9 cellular contexts compared by ENCODE assay signal in the genomic region with DNA sequence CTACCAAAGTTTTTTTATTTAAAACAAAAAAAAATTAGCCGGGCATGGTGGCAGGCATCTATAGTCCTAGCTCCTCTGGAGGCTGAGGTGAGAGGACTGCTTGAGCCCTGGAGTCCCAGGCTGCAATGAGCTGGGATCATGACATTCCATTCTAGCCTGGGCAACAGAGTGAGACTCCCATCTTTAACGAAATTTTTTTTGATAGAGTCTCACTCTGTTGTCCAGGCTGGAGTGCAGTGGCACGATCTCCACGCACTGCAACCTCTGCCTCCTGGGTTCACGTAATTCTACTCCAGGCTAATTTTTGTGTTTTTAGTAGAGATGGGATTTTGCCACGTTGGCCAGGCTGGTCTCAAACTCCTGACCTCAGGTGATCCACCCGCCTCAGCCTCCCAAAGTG. TPM values are rescaled to one million over a fixed set of nuclear protein-coding genes. Genes with fewer than 3 reads are reported as not detected.
A peak's percentile ranks its signal among the peaks of the same experiment; 100 is the strongest.
DNase-seq lines count a peak whose midpoint lies in the region; ATAC-seq, FAIRE-seq and TF ChIP-seq lines count a peak whose summit lies in the region.
"Not testable (repeated sequence)": the region's sequence is repeated elsewhere in the genome, so short reads cannot be mapped to it uniquely, and the experiment has no call there.
"Had no signal": no experiment of that assay in that cellular context is flagged by ENCODE, and none has a peak within 500 bp of the region (broad histone marks: within the 10 kb centered on the region; RNA-seq: fewer than 3 reads in every experiment).

No MANE protein-coding gene starts in this region.

- H3K4me1 Mint-ChIP-seq in CD4-positive, CD25-positive, alpha-beta regulatory T cell: peaks cover 0 to 32% (median 12%) of the 10 kb centered on the region in 4 donors
- H3K4me1 Mint-ChIP-seq in GM23338: peaks cover 60% of the 10 kb centered on the region
- peaks cover 76% of the 10 kb centered on the region for H3K4me1 Mint-ChIP-seq in WTC11

- not testable (repeated sequence) for TF ChIP-seq CTCF in GM23338 (conservative IDR thresholded peaks at IDR 0.05; ENCODE audit: low read depth in 2 of 2); WTC11 (IDR thresholded peaks at IDR 0.05); body of pancreas (IDR thresholded peaks at IDR 0.05); H1 (IDR thresholded peaks at IDR 0.05; ENCODE audit: control extremely low read depth in 1 of 3, insufficient read depth in 1 of 3, low read depth in 1 of 3, low read length in 3 of 3); prostate gland (IDR thresholded peaks at IDR 0.05)

- H3K14ac ChIP-seq in H1 (ENCODE audit: insufficient read length): not testable (repeated sequence)

- ATAC-seq in CD4-positive, CD25-positive, alpha-beta regulatory T cell (ENCODE audit: low read depth in 2 of 2); GM23338; WTC11; body of pancreas: not testable (repeated sequence)

- not testable (repeated sequence) for H4K5ac ChIP-seq in H1 (ENCODE audit: insufficient read length, low read depth, low read length); mesendoderm (ENCODE audit: low read length)

- not testable (repeated sequence) for TF ChIP-seq EP300 in H1 (IDR thresholded peaks at IDR 0.05; ENCODE audit: borderline replicate concordance in 1 of 2, low read depth in 2 of 2, low read length in 2 of 2)

- peaks cover 16% of the 10 kb centered on the region for H3K4me1 ChIP-seq in CD4-positive, CD25-positive, alpha-beta regulatory T cell (ENCODE audit: control insufficient read depth, insufficient read depth, low read length, poor library complexity, severe bottlenecking)
- H3K4me1 ChIP-seq in GM23338 (ENCODE audit: insufficient read depth) (peaks cover 52% of the 10 kb centered on the region), body of pancreas (peaks cover 82% of the 10 kb centered on the region), H1 (replicated peaks in 1 of 4; ENCODE audit: control insufficient read depth in 3 of 4, insufficient read depth in 4 of 4, low read length in 3 of 4) (peaks cover 6 to 34% (median 23%) of the 10 kb centered on the region in 4 experiments), prostate gland (replicated peaks) (peaks cover 15% of the 10 kb centered on the region)
- not testable (repeated sequence) for H3K4me1 ChIP-seq in mesendoderm (ENCODE audit: control insufficient read depth, low read depth, low read length)

- FAIRE-seq in H1 (lab: Jason Lieb, UNC): not testable (repeated sequence)

- intact Hi-C loops in body of pancreas (cut with DNase I); prostate gland (cut with DNase I): not testable (repeated sequence)

- not testable (repeated sequence) for H3K27ac Mint-ChIP-seq in CD4-positive, CD25-positive, alpha-beta regulatory T cell; GM23338; WTC11

- CTCF ChIA-PET in WTC11 (lab: Charles Lee): interaction anchor here (1.0 kb wide), 1 partner anchor 205 kb away, joined by 3 read pairs; no protein-coding TSS in a partner anchor
- CTCF ChIA-PET in H1 (lab: Charles Lee; ENCODE audit: partially characterized antibody): interaction anchor here (2.9 kb wide), 1 partner anchor 49 kb away, joined by 11 read pairs; no protein-coding TSS in a partner anchor

- H3K4ac ChIP-seq in H1 (replicated peaks; ENCODE audit: insufficient read length, low read depth, low read length): not testable (repeated sequence)
- H3K4ac ChIP-seq in mesendoderm (ENCODE audit: low read depth, low read length): peak overlapping the region; percentile 29

- peaks cover 18% of the 10 kb centered on the region for H3K27me3 Mint-ChIP-seq in CD4-positive, CD25-positive, alpha-beta regulatory T cell
- H3K27me3 Mint-ChIP-seq in GM23338 (ENCODE audit: insufficient read depth, low read depth, poor library complexity): peaks cover 29% of the 10 kb centered on the region
- H3K27me3 Mint-ChIP-seq in WTC11 (ENCODE audit: low read depth): not testable (repeated sequence)

- H3K36me3 ChIP-seq in CD4-positive, CD25-positive, alpha-beta regulatory T cell (ENCODE audit: control insufficient read depth, insufficient read depth, low read length); GM23338 (ENCODE audit: insufficient read depth); body of pancreas (replicated peaks in 1 of 2; ENCODE audit: insufficient read depth in 1 of 2, low read depth in 2 of 2); H1 (ENCODE audit: control insufficient read depth in 2 of 4, insufficient read depth in 4 of 4, low read length in 3 of 4); mesendoderm (ENCODE audit: control insufficient read depth, insufficient read depth, low read length); prostate gland: not testable (repeated sequence)

- H3K36me3 Mint-ChIP-seq in CD4-positive, CD25-positive, alpha-beta regulatory T cell; GM23338 (ENCODE audit: low read depth); WTC11: not testable (repeated sequence)

- not testable (repeated sequence) for H2BK5ac ChIP-seq in H1 (ENCODE audit: low read depth, low read length); mesendoderm (ENCODE audit: low read length)

- not testable (repeated sequence) for H3K9me3 ChIP-seq in CD4-positive, CD25-positive, alpha-beta regulatory T cell (ENCODE audit: control insufficient read depth in 2 of 2, low read length in 2 of 2); body of pancreas; H1 (ENCODE audit: insufficient read depth in 2 of 2, low read depth in 1 of 2, low read length in 1 of 2); prostate gland

- H3K23ac ChIP-seq in H1 (ENCODE audit: insufficient read length); mesendoderm (ENCODE audit: low read length): not testable (repeated sequence)

- H3K79me2 ChIP-seq in GM23338 (replicated peaks; ENCODE audit: insufficient read depth) (peaks cover 28% of the 10 kb centered on the region), H1 (ENCODE audit: control insufficient read depth in 1 of 2, insufficient read depth in 2 of 2, low read length in 2 of 2) (peaks cover 8 to 28% of the 10 kb centered on the region in 2 experiments; a peak in 3 of 4 replicates), mesendoderm (ENCODE audit: control insufficient read depth, insufficient read depth, low read length) (peaks cover 28% of the 10 kb centered on the region)

- not testable (repeated sequence) for H3K18ac ChIP-seq in H1 (ENCODE audit: extremely low read depth, low read length); mesendoderm (ENCODE audit: low read length)

- H3K79me1 ChIP-seq in H1 (ENCODE audit: low read depth, low read length) (peaks cover 16% of the 10 kb centered on the region), mesendoderm (ENCODE audit: low read length) (peaks cover 15% of the 10 kb centered on the region)

- 0 out of 2 replicates have a peak overlapping the region, but pooled peaks have one; percentile 95 for H2BK20ac ChIP-seq in H1 (ENCODE audit: low read length)

- peak overlapping the region; percentile 41 to 76 (median 67) for H3K4me3 Mint-ChIP-seq in CD4-positive, CD25-positive, alpha-beta regulatory T cell
- not testable (repeated sequence) for H3K4me3 Mint-ChIP-seq in GM23338, WTC11

- H3K27ac ChIP-seq in CD4-positive, CD25-positive, alpha-beta regulatory T cell (ENCODE audit: insufficient read depth, low read length, poor library complexity, severe bottlenecking); H1 (ENCODE audit: low read depth, low read length); mesendoderm (ENCODE audit: low read depth, low read length): not testable (repeated sequence)
- H3K27ac ChIP-seq in GM23338 (ENCODE audit: low read depth) (peak overlapping the region; percentile 97; the same call in 1 of the 2 replicates), body of pancreas (peak overlapping the region; percentile 25 to 90 (median 88)), prostate gland (peak overlapping the region; percentile 92 to 93)

- not testable (repeated sequence) for H4K8ac ChIP-seq in H1 (ENCODE audit: extremely low read depth, insufficient read depth, low read length); mesendoderm (ENCODE audit: low read depth, low read length)

- H2BK12ac ChIP-seq in H1 (ENCODE audit: low read depth, low read length): not testable (repeated sequence)

- POLR2A ChIA-PET in WTC11 (lab: Charles Lee) (interaction anchor here (1.6 kb wide), 1 partner anchor 14 kb away, joined by 4 read pairs; no protein-coding TSS in a partner anchor), H1 (lab: Charles Lee; ENCODE audit: partially characterized antibody) (interaction anchor here (1.0 to 2.5 kb wide), 3 partner anchors 9 to 48 kb away, joined by 3 to 6 read pairs (median 3); no protein-coding TSS in a partner anchor)

- H3K9me3 Mint-ChIP-seq in CD4-positive, CD25-positive, alpha-beta regulatory T cell; GM23338; WTC11: not testable (repeated sequence)

- peak overlapping the region; percentile 33; the same call in 1 of the 2 replicates for H2AK5ac ChIP-seq in H1 (ENCODE audit: low read depth, low read length)
- H2AK5ac ChIP-seq in mesendoderm (ENCODE audit: low read length): not testable (repeated sequence)

- H2AFZ ChIP-seq in GM23338; H1 (ENCODE audit: low read length): not testable (repeated sequence)

- H3K4me2 ChIP-seq in GM23338; H1 (ENCODE audit: insufficient read depth in 1 of 2, low read depth in 2 of 2, low read length in 2 of 2); mesendoderm (ENCODE audit: low read length): not testable (repeated sequence)

- H3K4me3 ChIP-seq in CD4-positive, CD25-positive, alpha-beta regulatory T cell (ENCODE audit: low read depth, low read length); GM23338; body of pancreas; H1 (ENCODE audit: extremely low read depth in 1 of 4, insufficient read depth in 2 of 4, low read depth in 3 of 4, low read length in 4 of 4); mesendoderm (ENCODE audit: low read length); prostate gland: not testable (repeated sequence)

- peak overlapping the region; percentile 65 for H4K91ac ChIP-seq in H1 (replicated peaks; ENCODE audit: insufficient read length, low read length)

- not testable (repeated sequence) for H3K9ac ChIP-seq in H1 (replicated peaks in 1 of 4; ENCODE audit: extremely low read depth in 1 of 4, low read depth in 3 of 4, low read length in 3 of 4); mesendoderm (ENCODE audit: low read length)

- H3K56ac ChIP-seq in H1 (replicated peaks; ENCODE audit: insufficient read length, low read depth, low read length); mesendoderm (ENCODE audit: low read length): not testable (repeated sequence)

- not testable (repeated sequence) for H3K27me3 ChIP-seq in CD4-positive, CD25-positive, alpha-beta regulatory T cell (ENCODE audit: control insufficient read depth, insufficient read depth, low read length); GM23338 (ENCODE audit: insufficient read depth); body of pancreas; H1 (replicated peaks in 1 of 4; ENCODE audit: control insufficient read depth in 3 of 4, extremely low read depth in 1 of 4, insufficient read depth in 3 of 4, low read length in 3 of 4); mesendoderm (ENCODE audit: insufficient read depth, low read length, poor library complexity); prostate gland (replicated peaks; ENCODE audit: insufficient read depth)

- DNase-seq in CD4-positive, CD25-positive, alpha-beta regulatory T cell; GM23338 (ENCODE audit: low spot score); WTC11 (ENCODE audit: low spot score); body of pancreas; H1 (ENCODE audit: low read depth in 1 of 2, low spot score in 2 of 2); mesendoderm; prostate gland (ENCODE audit: low spot score): not testable (repeated sequence)

- H2BK15ac ChIP-seq in H1 (ENCODE audit: low read length); mesendoderm (replicated peaks; ENCODE audit: low read depth): not testable (repeated sequence)

- not testable (repeated sequence) for TF ChIP-seq RAD21 in H1 (IDR thresholded peaks at IDR 0.05 in 1 of 2, conservative IDR thresholded peaks at IDR 0.05 in 1 of 2; ENCODE audit: low read depth in 2 of 2, low read length in 2 of 2)

- H2BK120ac ChIP-seq in H1 (replicated peaks; ENCODE audit: low read depth, low read length): peak overlapping the region; percentile 22
- not testable (repeated sequence) for H2BK120ac ChIP-seq in mesendoderm (ENCODE audit: low read depth, low read length)

- peaks cover 20% of the 10 kb centered on the region for H3F3A ChIP-seq in GM23338 (replicated peaks; ENCODE audit: low read depth)

- 78% methylated on average over 6 to 7 of the region's 7 CpGs for WGBS in body of pancreas, 2 donors
- 83% methylated on average over 7 of the region's 7 CpGs; no CpG with 5 or more reads in 1 of the 2 experiments for WGBS in H1 (ENCODE audit: extremely low coverage in 1 of 2, insufficient coverage in 1 of 2, insufficient read length in 1 of 2, insufficient replicate concordance in 2 of 2, low coverage in 1 of 2, low lambda C conversion rate in 2 of 2, missing lambda C conversion rate in 1 of 2), 2 experiments
- no CpG with 5 or more reads among the region's 7 CpGs for WGBS in mesendoderm (ENCODE audit: extremely low coverage, insufficient coverage, low lambda C conversion rate)
- 87% methylated on average over 7 of the region's 7 CpGs for WGBS in prostate gland

- not testable (repeated sequence) for H4K20me1 ChIP-seq in GM23338 (replicated peaks; ENCODE audit: insufficient read depth)
- H4K20me1 ChIP-seq in H1 (replicated peaks in 1 of 2; ENCODE audit: control insufficient read depth in 1 of 2, insufficient read depth in 2 of 2, low read length in 2 of 2): peaks cover 7 to 14% of the 10 kb centered on the region in 2 experiments

- not testable (repeated sequence) for TF ChIP-seq POLR2A in body of pancreas (IDR thresholded peaks at IDR 0.05); H1 (IDR thresholded peaks at IDR 0.05; ENCODE audit: control extremely low read depth in 1 of 2, low read depth in 2 of 2, low read length in 2 of 2); prostate gland (IDR thresholded peaks at IDR 0.05)

- peaks cover 18% of the 10 kb centered on the region for H3K23me2 ChIP-seq in H1 (ENCODE audit: low read depth, low read length)

- not testable (repeated sequence) for H3K9me2 ChIP-seq in GM23338 (ENCODE audit: insufficient read depth)

RNA-seq across cellular contexts. Expression of a gene that starts 1.8 kb away (rescaled TPM):
- 20.2 TPM for total RNA-seq in CD4-positive, CD25-positive, alpha-beta regulatory T cell
- 10 to 100 TPM; 10.1 to 14.5 (median 12.2) TPM for polyA plus RNA-seq in CD4-positive, CD25-positive, alpha-beta regulatory T cell
- 96.2 and 109 TPM in 2 replicates for total RNA-seq in GM23338 (2014; rRNA removed; shearing (Covaris generic))
- polyA plus RNA-seq in GM23338 (2016; fragmentation: Nextera tagmentation; extraction: Ambion mirVana) (68.5 and 74.5 TPM in 2 replicates), H1 (2011; rRNA removed) (179 and 183 TPM in 2 replicates)
- total RNA-seq in WTC11 (2021) (116 to 153 TPM (median 150 TPM) in 3 replicates), body of pancreas (10 to 100 TPM; 53.1 to 87.4 TPM), prostate gland (100 to 1,000 TPM; 170 to 176 TPM)
- 88.2 and 96.5 TPM in 2 replicates for total RNA-seq in H1 (2021; fragmentation: NEBNext Ultra II Directional; extraction: Animal tissue kit (Norgen Biotek cat#: 25700))
- 124 TPM for polyA plus RNA-seq in H1 (2011; cell fraction: cytosol; rRNA removed)
- 148 TPM for polyA plus RNA-seq in H1 (2011; cell fraction: nucleus; rRNA removed)
- polyA plus RNA-seq in H1 (2012, experiment 1 of 2): 43.1 to 71.4 TPM (median 70.4 TPM) in 4 replicates
- 79.4 TPM for polyA plus RNA-seq in H1 (2012, experiment 2 of 2)
- 90.1 TPM for polyA plus RNA-seq in H1 (2013, experiment 1 of 2)
- 85.0 TPM for polyA plus RNA-seq in H1 (2013, experiment 2 of 2)
- 127 and 128 TPM in 2 replicates for polyA minus RNA-seq in H1 (2011; rRNA and poly(A)+ RNA removed)
- 57.5 TPM for polyA minus RNA-seq in H1 (2011; cell fraction: cytosol; rRNA and poly(A)+ RNA removed)
- 54.0 TPM for polyA minus RNA-seq in H1 (2011; cell fraction: nucleus; rRNA and poly(A)+ RNA removed)
- polyA plus RNA-seq in mesendoderm (2013, experiment 1 of 2): 47.9 TPM
- polyA plus RNA-seq in mesendoderm (2013, experiment 2 of 2): 48.6 TPM

RNA-seq across cellular contexts. Expression of a gene that starts 57.9 kb away (rescaled TPM):
- total RNA-seq in CD4-positive, CD25-positive, alpha-beta regulatory T cell: 0.07 TPM
- polyA plus RNA-seq in CD4-positive, CD25-positive, alpha-beta regulatory T cell: not detected
- 34.7 and 54.5 TPM in 2 replicates for total RNA-seq in GM23338 (2014; rRNA removed; shearing (Covaris generic))
- polyA plus RNA-seq in GM23338 (2016; fragmentation: Nextera tagmentation; extraction: Ambion mirVana) (7.7 and 8.5 TPM in 2 replicates), H1 (2011; rRNA removed) (37.1 and 64.1 TPM in 2 replicates)
- total RNA-seq in WTC11 (2021) (54.8 to 67.3 TPM (median 62.2 TPM) in 3 replicates), body of pancreas (under 1 TPM in 1 of 2 donors, not detected in 1; 0.26 TPM), prostate gland (1 to 10 TPM; 3.1 to 5.2 TPM)
- 38.7 and 39.0 TPM in 2 replicates for total RNA-seq in H1 (2021; fragmentation: NEBNext Ultra II Directional; extraction: Animal tissue kit (Norgen Biotek cat#: 25700))
- 56.0 TPM for polyA plus RNA-seq in H1 (2011; cell fraction: cytosol; rRNA removed)
- polyA plus RNA-seq in H1 (2011; cell fraction: nucleus; rRNA removed): 303 TPM
- polyA plus RNA-seq in H1 (2012, experiment 1 of 2): 37.9 to 66.2 TPM (median 58.6 TPM) in 4 replicates
- 19.7 TPM for polyA plus RNA-seq in H1 (2012, experiment 2 of 2)
- polyA plus RNA-seq in H1 (2013, experiment 1 of 2): 27.8 TPM
- 19.6 TPM for polyA plus RNA-seq in H1 (2013, experiment 2 of 2)
- polyA minus RNA-seq in H1 (2011; rRNA and poly(A)+ RNA removed): 77.0 and 93.3 TPM in 2 replicates
- polyA minus RNA-seq in H1 (2011; cell fraction: cytosol; rRNA and poly(A)+ RNA removed): 25.2 TPM
- polyA minus RNA-seq in H1 (2011; cell fraction: nucleus; rRNA and poly(A)+ RNA removed): 51.6 TPM
- 11.9 TPM for polyA plus RNA-seq in mesendoderm (2013, experiment 1 of 2)
- polyA plus RNA-seq in mesendoderm (2013, experiment 2 of 2): 11.8 TPM
- total RNA-seq: Calu3 had no signal
- polyA plus RNA-seq: AG04450 had no signal
